In genomic region chr17:8372422-8372821, GRCh38 we compare ENCODE assay signal across 23 cellular contexts. TPM values are rescaled to one million over a fixed set of nuclear protein-coding genes. Genes with fewer than 3 reads are reported as not detected.
DNase-seq lines count a peak whose midpoint lies in the region; ATAC-seq and TF ChIP-seq lines count a peak whose summit lies in the region.
"Had no signal": no experiment of that assay in that cellular context is flagged by ENCODE, and none has a peak within 500 bp of the region (broad histone marks: within the 10 kb centered on the region; RNA-seq: fewer than 3 reads in every experiment).

No MANE protein-coding gene starts in this region.

- peak overlapping the region; percentile 69 for H3K27ac Mint-ChIP-seq in progenitor cell of endocrine pancreas

- H3K4me1 ChIP-seq in MM.1S (ENCODE audit: low read length) (peaks cover 23% of the 10 kb centered on the region), SJCRH30 (peaks cover 22% of the 10 kb centered on the region), hepatocyte (ENCODE audit: insufficient read depth) (peaks cover 5% of the 10 kb centered on the region)

- no peaks in the 10 kb centered on the region for H3K9me3 Mint-ChIP-seq in progenitor cell of endocrine pancreas (ENCODE audit: low read depth)
- H3K9me3 Mint-ChIP-seq: CD8-positive, alpha-beta memory T cell had no signal

- H4K20me1 ChIP-seq in MM.1S (ENCODE audit: insufficient read depth, low read length): peaks cover 4% of the 10 kb centered on the region; the same call in 1 of the 2 replicates
- no peaks in the 10 kb centered on the region for H4K20me1 ChIP-seq in hepatocyte (ENCODE audit: insufficient read depth, poor library complexity, severe bottlenecking)

- H3K9ac ChIP-seq in MM.1S (ENCODE audit: low read length): no peak overlapping the region
- H3K9ac ChIP-seq: GM23248 had no signal

- H3K4me3 Mint-ChIP-seq in progenitor cell of endocrine pancreas (ENCODE audit: low read depth): no peak overlapping the region

- peaks cover 22% of the 10 kb centered on the region for H3F3A ChIP-seq in MM.1S (ENCODE audit: insufficient read depth, low read length)

- H3K4me3 ChIP-seq in MM.1S (ENCODE audit: low read length) (no peak overlapping the region), SJCRH30 (no peak overlapping the region), hepatocyte (no peak overlapping the region)
- H3K4me3 ChIP-seq: GM23248, HAP-1 had no signal

- peaks cover 26% of the 10 kb centered on the region for H3K36me3 Mint-ChIP-seq in progenitor cell of endocrine pancreas (ENCODE audit: insufficient read depth)

- H3K27me3 Mint-ChIP-seq in progenitor cell of endocrine pancreas: no peaks in the 10 kb centered on the region
- H3K27me3 Mint-ChIP-seq: CD8-positive, alpha-beta memory T cell had no signal

- DNase-seq in MM.1S (peak; percentile 87), SJCRH30 (no peak), hepatocyte (ENCODE audit: low spot score) (no peak), progenitor cell of endocrine pancreas (ENCODE audit: low spot score, unreplicated experiment) (no peak), SW 1271 (lab: John Stamatoyannopoulos, UW) (no peak), NCI-H1930 (lab: John Stamatoyannopoulos, UW) (no peak)
- DNase-seq: ACHN; C1 segment of cervical spinal cord; CD8-positive, alpha-beta memory T cell; DMS53; GM23248; Kasumi-1; NCI-H1092 treated with DMSO at 0.1 percent for 48 hours; NCI-H146; NCI-H2081 treated with DMSO at 0.1 percent for 48 hours; NCI-H446 treated with DMSO at 0.1 percent for 48 hours; NCI-H69; NK-92 treated with Interleukin-12 subunit alpha and Interleukin-12 subunit beta, amount 100 ng/mL, for 24 hours; RPMI8226; SIG-M5 had no signal

- H3K9me2 ChIP-seq in MM.1S (replicated peaks; ENCODE audit: insufficient read depth, low read length) (no peaks in the 10 kb centered on the region), hepatocyte (replicated peaks; ENCODE audit: insufficient read depth) (no peaks in the 10 kb centered on the region)

- no peaks in the 10 kb centered on the region for H3K27me3 ChIP-seq in MM.1S (replicated peaks; ENCODE audit: insufficient read depth, low read length)
- H3K27me3 ChIP-seq in SJCRH30: 0 out of 2 replicates have a peak, but pooled peaks cover 2% of the 10 kb centered on the region
- no peaks in the 10 kb centered on the region for H3K27me3 ChIP-seq in hepatocyte

- H2AFZ ChIP-seq in MM.1S (ENCODE audit: low read length): no peak overlapping the region
- no peak overlapping the region for H2AFZ ChIP-seq in hepatocyte
- H2AFZ ChIP-seq: GM23248 had no signal

- no peaks in the 10 kb centered on the region for H3K9me3 ChIP-seq in MM.1S (replicated peaks; ENCODE audit: insufficient read depth, low read length)
- H3K9me3 ChIP-seq in SJCRH30 (replicated peaks): no peaks in the 10 kb centered on the region
- no peaks in the 10 kb centered on the region for H3K9me3 ChIP-seq in hepatocyte (ENCODE audit: low read depth)
- H3K9me3 ChIP-seq: HAP-1 had no signal

- TF ChIP-seq CTCF in MM.1S (IDR thresholded peaks at IDR 0.05; ENCODE audit: low read length): no peak
- TF ChIP-seq CTCF in hepatocyte (IDR thresholded peaks at IDR 0.05; ENCODE audit: poor library complexity): no peak
- TF ChIP-seq CTCF in progenitor cell of endocrine pancreas (IDR thresholded peaks at IDR 0.05; ENCODE audit: unreplicated experiment): no peak

- H3K27ac ChIP-seq in MM.1S (ENCODE audit: low read length) (peak overlapping the region; percentile 60; the same call in 1 of the 2 replicates), SJCRH30 (peak overlapping the region; percentile 47; the same call in 1 of the 2 replicates), hepatocyte (peak overlapping the region; percentile 12)
- H3K27ac ChIP-seq: GM23248 had no signal

- no peak for ATAC-seq in HG03354 (IDR thresholded peaks at IDR 0.05; ENCODE audit: poor library complexity, severe bottlenecking, unreplicated experiment)

- 88% methylated on average over 7 of the region's 7 CpGs for WGBS in hepatocyte (ENCODE audit: low lambda C conversion rate, missing lambda C conversion rate)

- H3K79me2 ChIP-seq in MM.1S (ENCODE audit: low read length) (peaks cover 6% of the 10 kb centered on the region; the same call in 1 of the 2 replicates), hepatocyte (peaks cover 16% of the 10 kb centered on the region)

- 0 out of 2 replicates have a peak, but pooled peaks cover 5% of the 10 kb centered on the region for H3K36me3 ChIP-seq in MM.1S (replicated peaks; ENCODE audit: insufficient read depth, low read length)
- H3K36me3 ChIP-seq in SJCRH30: peaks cover 14% of the 10 kb centered on the region
- peaks cover 6% of the 10 kb centered on the region for H3K36me3 ChIP-seq in hepatocyte (replicated peaks; ENCODE audit: insufficient read depth, low read depth)

- peak overlapping the region; percentile 46; the same call in 1 of the 2 replicates for H3K4me2 ChIP-seq in MM.1S (ENCODE audit: low read depth, low read length)
- H3K4me2 ChIP-seq in hepatocyte: no peak overlapping the region

- H3K4me1 Mint-ChIP-seq in progenitor cell of endocrine pancreas (ENCODE audit: low read depth): peaks cover 12% of the 10 kb centered on the region

RNA-seq across cellular contexts. Expression of gene RPL26, which starts 10.6 kb away (rescaled TPM):
- total RNA-seq in SJCRH30 (2014; rRNA removed; shearing (Covaris generic)): 3,054 and 3,660 TPM in 2 replicates
- total RNA-seq in hepatocyte (3,628 and 3,816 TPM in 2 replicates), progenitor cell of endocrine pancreas (1,699 and 1,778 TPM in 2 replicates)
- polyA plus RNA-seq in hepatocyte: 403 and 411 TPM in 2 replicates

RNA-seq across cellular contexts. Expression of gene RNF222, which starts 25.2 kb away (rescaled TPM):
- total RNA-seq in SJCRH30 (2014; rRNA removed; shearing (Covaris generic)): not detected in 2 replicates
- total RNA-seq in hepatocyte: not detected in 2 replicates
- polyA plus RNA-seq in hepatocyte: not detected in 2 replicates
- not detected in 2 replicates for total RNA-seq in progenitor cell of endocrine pancreas
- total RNA-seq: CD8-positive, alpha-beta memory T cell; GM23248 had no signal
- polyA plus RNA-seq: GM23248 had no signal

RNA-seq across cellular contexts. Expression of gene ODF4, which starts 32.8 kb away (rescaled TPM):
- not detected in 2 replicates for total RNA-seq in SJCRH30 (2014; rRNA removed; shearing (Covaris generic))
- total RNA-seq in hepatocyte (not detected in 2 replicates), progenitor cell of endocrine pancreas (not detected in 2 replicates)
- not detected in 2 replicates for polyA plus RNA-seq in hepatocyte
- total RNA-seq: CD8-positive, alpha-beta memory T cell; GM23248; OCI-LY7 had no signal
- polyA plus RNA-seq: CD8-positive, alpha-beta memory T cell; GM23248 had no signal
